In the genomic region with DNA sequence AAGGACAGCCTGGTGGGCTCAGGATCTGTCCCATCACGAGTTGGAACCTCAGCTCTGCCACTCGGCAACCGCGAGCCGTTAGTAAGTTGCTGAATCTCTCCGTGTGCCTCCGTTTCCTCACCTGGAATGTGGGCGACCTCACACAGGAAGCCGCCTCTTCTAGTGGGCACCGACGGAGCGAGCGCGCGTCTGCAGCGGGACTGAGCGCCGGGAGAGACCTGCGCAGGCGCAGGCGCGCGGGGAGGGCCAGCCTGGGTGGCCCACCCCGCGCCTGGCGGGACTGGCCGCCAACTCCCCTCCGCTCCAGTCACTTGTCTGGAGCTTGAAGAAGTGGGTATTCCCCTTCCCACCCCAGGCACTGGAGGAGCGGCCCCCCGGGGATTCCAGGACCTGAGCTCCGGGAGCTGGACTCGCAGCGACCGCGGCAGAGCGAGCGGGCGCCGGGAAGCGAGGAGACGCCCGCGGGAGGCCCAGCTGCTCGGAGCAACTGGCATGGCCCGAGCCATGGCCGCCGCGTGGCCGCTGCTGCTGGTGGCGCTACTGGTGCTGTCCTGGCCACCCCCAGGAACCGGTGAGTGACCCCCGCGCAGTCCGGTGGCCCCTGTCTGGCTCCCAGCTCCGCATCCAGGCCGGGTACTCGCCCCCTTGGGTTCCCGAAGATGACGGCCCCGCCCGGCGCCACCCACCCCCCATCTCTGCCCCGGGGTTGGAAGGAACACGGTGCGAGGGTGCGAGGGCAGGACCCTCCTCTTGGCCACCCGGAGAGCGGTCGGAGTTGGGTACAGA, we compare ENCODE assay signal across 8 cellular contexts. TPM values are rescaled to one million over a fixed set of nuclear protein-coding genes. Genes with fewer than 3 reads are reported as not detected.
A peak's percentile ranks its signal among the peaks of the same experiment; 100 is the strongest.
DNase-seq lines count a peak whose midpoint lies in the region; ATAC-seq and TF ChIP-seq lines count a peak whose summit lies in the region.

A gene with protein sequence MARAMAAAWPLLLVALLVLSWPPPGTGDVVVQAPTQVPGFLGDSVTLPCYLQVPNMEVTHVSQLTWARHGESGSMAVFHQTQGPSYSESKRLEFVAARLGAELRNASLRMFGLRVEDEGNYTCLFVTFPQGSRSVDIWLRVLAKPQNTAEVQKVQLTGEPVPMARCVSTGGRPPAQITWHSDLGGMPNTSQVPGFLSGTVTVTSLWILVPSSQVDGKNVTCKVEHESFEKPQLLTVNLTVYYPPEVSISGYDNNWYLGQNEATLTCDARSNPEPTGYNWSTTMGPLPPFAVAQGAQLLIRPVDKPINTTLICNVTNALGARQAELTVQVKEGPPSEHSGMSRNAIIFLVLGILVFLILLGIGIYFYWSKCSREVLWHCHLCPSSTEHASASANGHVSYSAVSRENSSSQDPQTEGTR (plus strand): TSS at position 306 of the 786 bp plus-strand sequence. CDS start 187 bp downstream, at position 493.

- peak within 1 kb of the TSS; percentile 28 to 71 (median 53); a peak in 18 of 22 replicates for H3K27ac ChIP-seq in BLaER1 treated with 17β-estradiol and CSF1 and Interleukin-3, amounts not matched to agents 10 nM and 100 nM
- H3K27ac ChIP-seq in PC-3 (ENCODE audit: low read length) (peak within 1 kb of the TSS; percentile 78), thymus (ENCODE audit: low read depth) (no peak within 1 kb of the TSS)

- H3K4me1 ChIP-seq in BLaER1 treated with 17β-estradiol and CSF1 and Interleukin-3, amounts not matched to agents 10 nM and 100 nM: 0 out of 20 replicates have a peak, but pooled peaks cover 0 to 3% (median 0%) of the 10 kb centered on the region in 10 experiments
- H3K4me1 ChIP-seq in PC-3 (ENCODE audit: insufficient read depth, low read length): peaks cover 36% of the 10 kb centered on the region
- peaks cover 4% of the 10 kb centered on the region for H3K4me1 ChIP-seq in thymus (ENCODE audit: control insufficient read depth, insufficient read depth, low read length)

- H3K27me3 ChIP-seq in BLaER1 treated with 17β-estradiol and CSF1 and Interleukin-3, amounts not matched to agents 10 nM and 100 nM: peaks cover 0 to 7% (median 0%) of the 10 kb centered on the region in 11 experiments; a peak in 3 of 22 replicates
- H3K27me3 ChIP-seq in PC-3 (ENCODE audit: low read length): no peaks in the 10 kb centered on the region
- H3K27me3 ChIP-seq in thymus (ENCODE audit: control insufficient read depth, insufficient read depth): no peaks in the 10 kb centered on the region

- H3K36me3 ChIP-seq in BLaER1 treated with 17β-estradiol and CSF1 and Interleukin-3, amounts not matched to agents 10 nM and 100 nM: no peaks in the 10 kb centered on the region; a peak in 1 of 22 replicates
- H3K36me3 ChIP-seq in PC-3 (ENCODE audit: low read depth, low read length) (peaks cover 10% of the 10 kb centered on the region), thymus (ENCODE audit: control insufficient read depth, insufficient read depth) (peaks cover 7% of the 10 kb centered on the region)

- POLR2A ChIA-PET in PC-3 (lab: Charles Lee; ENCODE audit: unreplicated experiment): interaction anchor here (0.6 to 1.3 kb wide), 2 partner anchors 14 to 55 kb away, joined by 3 to 7 read pairs; no protein-coding TSS in a partner anchor

- peaks cover 9% of the 10 kb centered on the region for H3K27me3 Mint-ChIP-seq in nephron progenitor cell (ENCODE audit: low read depth, poor library complexity)

- peak within 1 kb of the TSS; percentile 68 to 81 (median 79) for H3K9ac ChIP-seq in BLaER1 treated with 17β-estradiol and CSF1 and Interleukin-3, amounts not matched to agents 10 nM and 100 nM
- peak within 1 kb of the TSS; percentile 94 for H3K9ac ChIP-seq in PC-3 (ENCODE audit: low read length)

- peaks cover 0 to 6% of the 10 kb centered on the region in 2 donors for H3K36me3 Mint-ChIP-seq in activated naive CD4-positive, alpha-beta T cell treated with anti-CD3 and anti-CD28 coated beads, Interleukin-2, amount 50 U/mL, for 72 hours
- H3K36me3 Mint-ChIP-seq in nephron progenitor cell (ENCODE audit: low read depth): peaks cover 4% of the 10 kb centered on the region

- BruUV-seq in PC-3 (replicated peaks; lab: Mats Ljungman, UMichigan): no TSS peak

- peaks cover 16% of the 10 kb centered on the region for H3K4me1 Mint-ChIP-seq in nephron progenitor cell

- H3K9me3 Mint-ChIP-seq in activated naive CD4-positive, alpha-beta T cell treated with anti-CD3 and anti-CD28 coated beads, Interleukin-2, amount 50 U/mL, for 72 hours: no peaks in the 10 kb centered on the region
- no peaks in the 10 kb centered on the region for H3K9me3 Mint-ChIP-seq in nephron progenitor cell

- intact Hi-C loops in PC-3 (cut with micrococcal nuclease): loop anchor here (5.0 kb wide), 1 partner anchor 56 kb away; no protein-coding TSS in a partner anchor

- no peaks in the 10 kb centered on the region for H3K9me3 ChIP-seq in BLaER1 treated with 17β-estradiol and CSF1 and Interleukin-3, amounts not matched to agents 10 nM and 100 nM (replicated peaks in 1 of 11)
- H3K9me3 ChIP-seq in PC-3 (ENCODE audit: low read length): no peaks in the 10 kb centered on the region
- H3K9me3 ChIP-seq in thymus (ENCODE audit: control insufficient read depth): no peaks in the 10 kb centered on the region

- no peaks in the 10 kb centered on the region for H3F3A ChIP-seq in PC-3 (ENCODE audit: low read length, unreplicated experiment)

- peak; percentile 95 for DNase-seq in HT-29 (ENCODE audit: low spot score)
- peak; percentile 77 for DNase-seq in PC-3
- peak; percentile 67 to 69 for DNase-seq in activated naive CD4-positive, alpha-beta T cell treated with anti-CD3 and anti-CD28 coated beads, Interleukin-2, amount 50 U/mL, for 72 hours (ENCODE audit: low spot score in 2 of 2)
- peak; percentile 64 for DNase-seq in globus pallidus (ENCODE audit: low spot score)
- peak; percentile 70 for DNase-seq in nephron progenitor cell

- peak within 1 kb of the TSS; percentile 57 to 76 (median 70) for H3K4me3 ChIP-seq in BLaER1 treated with 17β-estradiol and CSF1 and Interleukin-3, amounts not matched to agents 10 nM and 100 nM
- H3K4me3 ChIP-seq in PC-3 (ENCODE audit: low read length) (peak within 1 kb of the TSS; percentile 89), thymus (ENCODE audit: low read length) (peak within 1 kb of the TSS; percentile 79)

- H3K9me2 ChIP-seq in PC-3 (replicated peaks; ENCODE audit: low read length): no peaks in the 10 kb centered on the region

- H2AFZ ChIP-seq in PC-3 (ENCODE audit: low read length): peak within 1 kb of the TSS; percentile 82

- peak within 1 kb of the TSS; percentile 72 to 81 (median 77) for H3K4me2 ChIP-seq in BLaER1 treated with 17β-estradiol and CSF1 and Interleukin-3, amounts not matched to agents 10 nM and 100 nM
- H3K4me2 ChIP-seq in PC-3 (ENCODE audit: low read length): peak within 1 kb of the TSS; percentile 88

- peaks cover 0 to 11% (median 0%) of the 10 kb centered on the region in 11 experiments; a peak in 2 of 22 replicates for H4K20me1 ChIP-seq in BLaER1 treated with 17β-estradiol and CSF1 and Interleukin-3, amounts not matched to agents 10 nM and 100 nM
- peaks cover 13% of the 10 kb centered on the region for H4K20me1 ChIP-seq in PC-3 (ENCODE audit: low read length)

- peak within 1 kb of the TSS; percentile 53 to 65 for H3K27ac Mint-ChIP-seq in activated naive CD4-positive, alpha-beta T cell treated with anti-CD3 and anti-CD28 coated beads, Interleukin-2, amount 50 U/mL, for 72 hours
- peak within 1 kb of the TSS; percentile 54 for H3K27ac Mint-ChIP-seq in nephron progenitor cell

- peak; percentile 83 for ATAC-seq in PC-3
- ATAC-seq in activated naive CD4-positive, alpha-beta T cell treated with anti-CD3 and anti-CD28 coated beads, Interleukin-2, amount 50 U/mL, for 72 hours: peak; percentile 82 to 87
- ATAC-seq in HG03039 (IDR thresholded peaks at IDR 0.05; ENCODE audit: unreplicated experiment): no peak

- under 1% methylated on average over 69 of the region's 69 CpGs for WGBS in thymus

- TF ChIP-seq CTCF in PC-3 (conservative IDR thresholded peaks at IDR 0.05; ENCODE audit: low read depth, low read length) (no peak), nephron progenitor cell (IDR thresholded peaks at IDR 0.05) (no peak)

- H3K4me3 Mint-ChIP-seq in nephron progenitor cell: peak within 1 kb of the TSS; percentile 87

- peaks cover 48% of the 10 kb centered on the region for H3K79me2 ChIP-seq in PC-3 (ENCODE audit: low read length)

- CTCF ChIA-PET in PC-3 (lab: Charles Lee): no interaction called here

RNA-seq across cellular contexts. Expression of the gene that starts here (rescaled TPM):
- 204 and 206 TPM in 2 replicates for total RNA-seq in HT-29 (2014; rRNA removed; shearing (Covaris generic))
- total RNA-seq in PC-3 (2014; rRNA removed): 67.8 and 75.3 TPM in 2 replicates
- total RNA-seq in activated naive CD4-positive, alpha-beta T cell treated with anti-CD3 and anti-CD28 coated beads, Interleukin-2, amount 50 U/mL, for 72 hours: 10 to 100 TPM; 18.2 to 23.4 TPM
- polyA plus RNA-seq in thymus: 7.8 TPM
